ENCODE assay signal across 19 cellular contexts in genomic region chr3:43298761-43299160, GRCh38. TPM values are rescaled to one million over a fixed set of nuclear protein-coding genes. Genes with fewer than 3 reads are reported as not detected.
DNase-seq lines count a peak whose midpoint lies in the region; ATAC-seq and TF ChIP-seq lines count a peak whose summit lies in the region.
"Had no signal": no experiment of that assay in that cellular context is flagged by ENCODE, and none has a peak within 500 bp of the region (broad histone marks: within the 10 kb centered on the region; RNA-seq: fewer than 3 reads in every experiment).

No MANE protein-coding gene starts in this region.

- intact Hi-C loops in gastrocnemius medialis (cut with DNase I; ENCODE audit: low total_unique reads): no loop called here

- H3F3A ChIP-seq in GM23338 (replicated peaks; ENCODE audit: low read depth): no peaks in the 10 kb centered on the region

- no peak overlapping the region for H2AFZ ChIP-seq in GM23338

- in situ Hi-C loops in gastrocnemius medialis (cut with MboI; ENCODE audit: low sequenced_read_pairs in 4 of 4): no loop called here

- peak overlapping the region; percentile 74 for H3K27ac Mint-ChIP-seq in T-helper 2 cell treated with Interferon-gamma antibody and Interleukin-4, amounts not matched to agents 5 μg/mL and 100 μg/mL, for 36 hours
- H3K27ac Mint-ChIP-seq in GM23338: peak overlapping the region; percentile 77
- H3K27ac Mint-ChIP-seq: HFFc6 had no signal

- H3K27me3 ChIP-seq in GM23338 (ENCODE audit: insufficient read depth) (no peaks in the 10 kb centered on the region), gastrocnemius medialis (no peaks in the 10 kb centered on the region)
- no peaks in the 10 kb centered on the region for H3K27me3 ChIP-seq in effector memory CD4-positive, alpha-beta T cell (replicated peaks; ENCODE audit: control insufficient read depth, insufficient read depth, low read length, poor library complexity, severe bottlenecking)
- H3K27me3 ChIP-seq: ascending aorta, pancreas, stomach had no signal

- no peaks in the 10 kb centered on the region for H3K9me2 ChIP-seq in GM23338 (ENCODE audit: insufficient read depth)

- no peak overlapping the region for H3K4me2 ChIP-seq in GM23338
- H3K4me2 ChIP-seq: KMS-11 had no signal

- ATAC-seq in GM23338 (no peak), gastrocnemius medialis (peak in 1 of 2 donors; percentile 51), HG03442 (IDR thresholded peaks at IDR 0.05; ENCODE audit: unreplicated experiment) (no peak)

- no peaks in the 10 kb centered on the region for H3K4me1 ChIP-seq in GM23338 (ENCODE audit: insufficient read depth)
- H3K4me1 ChIP-seq in effector memory CD4-positive, alpha-beta T cell (ENCODE audit: control insufficient read depth, insufficient read depth, low read length, poor library complexity, severe bottlenecking): peaks cover 59% of the 10 kb centered on the region
- H3K4me1 ChIP-seq in gastrocnemius medialis: peaks cover 43 to 65% of the 10 kb centered on the region in 2 donors
- H3K4me1 ChIP-seq: ascending aorta had no signal

- H3K36me3 ChIP-seq in GM23338 (ENCODE audit: insufficient read depth): no peaks in the 10 kb centered on the region
- H3K36me3 ChIP-seq in effector memory CD4-positive, alpha-beta T cell (ENCODE audit: control insufficient read depth, insufficient read depth, low read length): peaks cover 9% of the 10 kb centered on the region
- H3K36me3 ChIP-seq in gastrocnemius medialis: no peaks in the 10 kb centered on the region

- H3K9me3 Mint-ChIP-seq in T-helper 2 cell treated with Interferon-gamma antibody and Interleukin-4, amounts not matched to agents 5 μg/mL and 100 μg/mL, for 36 hours: no peaks in the 10 kb centered on the region
- H3K9me3 Mint-ChIP-seq in GM23338: no peaks in the 10 kb centered on the region
- H3K9me3 Mint-ChIP-seq: HFFc6 had no signal

- peaks cover 62% of the 10 kb centered on the region for H3K79me2 ChIP-seq in GM23338 (replicated peaks; ENCODE audit: insufficient read depth)

- no peak for DNase-seq in T-helper 2 cell treated with Interferon-gamma antibody and Interleukin-4, amounts not matched to agents 5 μg/mL and 100 μg/mL, for 36 hours (ENCODE audit: low spot score)
- DNase-seq in T-helper 2 cell (no peak), GM23338 (ENCODE audit: low spot score) (no peak), gastrocnemius medialis (no peak), NCI-H2171 (lab: John Stamatoyannopoulos, UW) (no peak)
- DNase-seq in effector memory CD4-positive, alpha-beta T cell: no peak
- DNase-seq in stimulated activated naive CD4-positive, alpha-beta T cell treated with Interleukin-2 at 50 U/mL for 16 hours (lab: John Stamatoyannopoulos, UW): no peak
- DNase-seq: 8988T, glutamatergic neuron, HFFc6, midbrain, NCI-H1105 treated with DMSO at 0.1 percent for 48 hours, SHP77, stomach had no signal

- H4K20me1 ChIP-seq in GM23338 (replicated peaks; ENCODE audit: insufficient read depth): peaks cover 14% of the 10 kb centered on the region

- TF ChIP-seq CTCF in GM23338 (conservative IDR thresholded peaks at IDR 0.05; ENCODE audit: low read depth in 2 of 2) (no peak), gastrocnemius medialis (IDR thresholded peaks at IDR 0.05 in 4 of 5, conservative IDR thresholded peaks at IDR 0.05 in 1 of 5) (no peak)

- peaks cover 37% of the 10 kb centered on the region for H3K36me3 Mint-ChIP-seq in T-helper 2 cell treated with Interferon-gamma antibody and Interleukin-4, amounts not matched to agents 5 μg/mL and 100 μg/mL, for 36 hours (ENCODE audit: low read depth)
- peaks cover 6% of the 10 kb centered on the region; the same call in 2 of the 3 replicates for H3K36me3 Mint-ChIP-seq in GM23338 (ENCODE audit: low read depth)

- H3K27ac ChIP-seq in GM23338 (ENCODE audit: low read depth): no peak overlapping the region
- peak overlapping the region; percentile 64 for H3K27ac ChIP-seq in effector memory CD4-positive, alpha-beta T cell (ENCODE audit: insufficient read depth, low read length, poor library complexity, severe bottlenecking)
- peak overlapping the region; percentile 14 to 69 (median 48) for H3K27ac ChIP-seq in gastrocnemius medialis
- H3K27ac ChIP-seq: ascending aorta, coronary artery, KMS-11 had no signal

- no peak for TF ChIP-seq POLR2A in gastrocnemius medialis (IDR thresholded peaks at IDR 0.05)

- no peak overlapping the region for H3K4me3 ChIP-seq in GM23338
- H3K4me3 ChIP-seq in effector memory CD4-positive, alpha-beta T cell (ENCODE audit: insufficient read depth, low read depth, low read length, poor library complexity, severe bottlenecking): no peak overlapping the region
- H3K4me3 ChIP-seq in gastrocnemius medialis: no peak overlapping the region
- H3K4me3 ChIP-seq: ascending aorta, coronary artery, pancreas, stomach had no signal

- H3K4me3 Mint-ChIP-seq in T-helper 2 cell treated with Interferon-gamma antibody and Interleukin-4, amounts not matched to agents 5 μg/mL and 100 μg/mL, for 36 hours: peak overlapping the region; percentile 78
- H3K4me3 Mint-ChIP-seq in GM23338: no peak overlapping the region
- H3K4me3 Mint-ChIP-seq: HFFc6 had no signal

- no peaks in the 10 kb centered on the region for H3K27me3 Mint-ChIP-seq in T-helper 2 cell treated with Interferon-gamma antibody and Interleukin-4, amounts not matched to agents 5 μg/mL and 100 μg/mL, for 36 hours (ENCODE audit: low read depth)
- no peaks in the 10 kb centered on the region for H3K27me3 Mint-ChIP-seq in GM23338 (ENCODE audit: insufficient read depth, low read depth, poor library complexity)

- no peaks in the 10 kb centered on the region for H3K9me3 ChIP-seq in effector memory CD4-positive, alpha-beta T cell (ENCODE audit: control insufficient read depth, low read length)
- no peaks in the 10 kb centered on the region for H3K9me3 ChIP-seq in gastrocnemius medialis
- H3K9me3 ChIP-seq: ascending aorta, pancreas, stomach had no signal

- peaks cover 73% of the 10 kb centered on the region for H3K4me1 Mint-ChIP-seq in T-helper 2 cell treated with Interferon-gamma antibody and Interleukin-4, amounts not matched to agents 5 μg/mL and 100 μg/mL, for 36 hours (ENCODE audit: low read depth)
- peaks cover 4% of the 10 kb centered on the region; the same call in 1 of the 3 replicates for H3K4me1 Mint-ChIP-seq in GM23338

TF ChIP-seq in GM23338, 12 proteins besides CTCF, POLR2A, EP300 and RAD21:
- TF ChIP-seq ZNF331 (CRISPR knock-in tag; IDR thresholded peaks at IDR 0.05; ENCODE audit: low read depth) (no peak), STAT1 (IDR thresholded peaks at IDR 0.05; ENCODE audit: unreplicated experiment) (no peak)

RNA-seq across cellular contexts. Expression of gene SNRK, which starts 12.4 kb away (rescaled TPM):
- total RNA-seq in GM23338 (2014; rRNA removed; shearing (Covaris generic)): 16.9 and 18.8 TPM in 2 replicates
- polyA plus RNA-seq in GM23338 (2016; fragmentation: Nextera tagmentation; extraction: Ambion mirVana): 5.5 and 6.8 TPM in 2 replicates
- 10 to 100 TPM; 18.4 to 29.0 (median 21.9) TPM for total RNA-seq in gastrocnemius medialis
